Comparison of ENCODE assay signal across 8 cellular contexts in genomic region chr11:61445535-61445934, GRCh38. TPM values are rescaled to one million over a fixed set of nuclear protein-coding genes. Genes with fewer than 3 reads are reported as not detected.
DNase-seq lines count a peak whose midpoint lies in the region; ATAC-seq and TF ChIP-seq lines count a peak whose summit lies in the region.

No MANE protein-coding gene starts in this region.

- TF ChIP-seq CTCF in activated CD8-positive, alpha-beta T cell treated with anti-CD3 and anti-CD28 coated beads for 36 hours (IDR thresholded peaks at IDR 0.05), result no peak
- TF ChIP-seq CTCF in Panc1 (IDR thresholded peaks at IDR 0.05) (no peak), type B pancreatic cell (conservative IDR thresholded peaks at IDR 0.05) (no peak), upper lobe of left lung (IDR thresholded peaks at IDR 0.05) (no peak)

- H3K4me3 Mint-ChIP-seq in activated CD8-positive, alpha-beta T cell treated with anti-CD3 and anti-CD28 coated beads for 36 hours, result no peak overlapping the region
- no peak overlapping the region for H3K4me3 Mint-ChIP-seq in activated CD8-positive, alpha-beta T cell treated with anti-CD3 and anti-CD28 coated beads, Interleukin-2, amount 10 ng/mL, durations not matched to agents 7 days and 5 days
- H3K4me3 Mint-ChIP-seq in memory B cell (no peak overlapping the region), type B pancreatic cell (no peak overlapping the region)

- no peaks in the 10 kb centered on the region for H3K27me3 ChIP-seq in Panc1 (ENCODE audit: control insufficient read depth, insufficient read depth, low read length)
- no peaks in the 10 kb centered on the region for H3K27me3 ChIP-seq in upper lobe of left lung

- intact Hi-C loops in activated CD8-positive, alpha-beta T cell treated with anti-CD3 and anti-CD28 coated beads for 36 hours (cut with micrococcal nuclease), result no loop called here
- intact Hi-C loops in Panc1 (cut with micrococcal nuclease; ENCODE audit: unreplicated experiment), result loop anchor here (10.0 kb wide), 1 partner anchor 69 kb away; no protein-coding TSS in a partner anchor

- H3K27ac Mint-ChIP-seq in activated CD8-positive, alpha-beta T cell treated with anti-CD3 and anti-CD28 coated beads for 36 hours, result peak overlapping the region; percentile 54
- H3K27ac Mint-ChIP-seq in activated CD8-positive, alpha-beta T cell treated with anti-CD3 and anti-CD28 coated beads, Interleukin-2, amount 10 ng/mL, durations not matched to agents 7 days and 5 days, result no peak overlapping the region
- H3K27ac Mint-ChIP-seq in memory B cell (peak overlapping the region; percentile 35), type B pancreatic cell (peak overlapping the region; percentile 75)

- H3K4me1 ChIP-seq in Panc1 (ENCODE audit: control insufficient read depth, insufficient read depth, low read length) (peaks cover 3% of the 10 kb centered on the region; the same call in 1 of the 2 replicates), upper lobe of left lung (peaks cover 0 to 7% (median 5%) of the 10 kb centered on the region in 4 donors)

- H3K9me3 ChIP-seq in Panc1 (ENCODE audit: control insufficient read depth, insufficient read depth, low read depth, low read length) (no peaks in the 10 kb centered on the region), upper lobe of left lung (no peaks in the 10 kb centered on the region)

- no peak overlapping the region for H3K27ac ChIP-seq in Panc1 (ENCODE audit: low read length)
- H3K27ac ChIP-seq in upper lobe of left lung, result no peak overlapping the region

- WGBS in upper lobe of left lung, 2 donors, result 71 to 86% methylated on average over 4 of the region's 4 CpGs

- peaks cover 38% of the 10 kb centered on the region for H3K36me3 Mint-ChIP-seq in activated CD8-positive, alpha-beta T cell treated with anti-CD3 and anti-CD28 coated beads for 36 hours (ENCODE audit: low read depth)
- H3K36me3 Mint-ChIP-seq in activated CD8-positive, alpha-beta T cell treated with anti-CD3 and anti-CD28 coated beads, Interleukin-2, amount 10 ng/mL, durations not matched to agents 7 days and 5 days (ENCODE audit: low read depth), result peaks cover 60% of the 10 kb centered on the region
- H3K36me3 Mint-ChIP-seq in memory B cell (peaks cover 26% of the 10 kb centered on the region), type B pancreatic cell (peaks cover 28% of the 10 kb centered on the region)

- in situ Hi-C loops in Panc1 (cut with HindIII; ENCODE audit: low pct_unique_long_range_greater_than_20kb, low sequenced_read_pairs), result no loop called here

- DNase-seq in activated CD8-positive, alpha-beta T cell treated with anti-CD3 and anti-CD28 coated beads for 36 hours, result no peak
- DNase-seq in activated CD8-positive, alpha-beta T cell treated with anti-CD3 and anti-CD28 coated beads, Interleukin-2, amount 10 ng/mL, durations not matched to agents 7 days and 5 days, result no peak
- no peak for DNase-seq in Panc1 (ENCODE audit: low read depth, low spot score)
- DNase-seq in memory B cell (ENCODE audit: low spot score in 2 of 2), result no peak
- no peak for DNase-seq in type B pancreatic cell (ENCODE audit: extremely low spot score, unreplicated experiment)
- no peak for DNase-seq in NCI-H524 (lab: John Stamatoyannopoulos, UW)
- DNase-seq in upper lobe of left lung, result no peak
- DNase-seq in DMS114 treated with DMSO at 0.1 percent for 48 hours (lab: John Stamatoyannopoulos, UW; ENCODE audit: unreplicated experiment), result no peak

- peaks cover 30% of the 10 kb centered on the region for H3K4me1 Mint-ChIP-seq in activated CD8-positive, alpha-beta T cell treated with anti-CD3 and anti-CD28 coated beads for 36 hours (ENCODE audit: low read depth)
- H3K4me1 Mint-ChIP-seq in activated CD8-positive, alpha-beta T cell treated with anti-CD3 and anti-CD28 coated beads, Interleukin-2, amount 10 ng/mL, durations not matched to agents 7 days and 5 days (ENCODE audit: low read depth), result peaks cover 2% of the 10 kb centered on the region
- H3K4me1 Mint-ChIP-seq in memory B cell (peaks cover 10% of the 10 kb centered on the region), type B pancreatic cell (ENCODE audit: unreplicated experiment) (peaks cover 16% of the 10 kb centered on the region)

- no peak for ATAC-seq in activated CD8-positive, alpha-beta T cell treated with anti-CD3 and anti-CD28 coated beads for 36 hours
- no peak for ATAC-seq in activated CD8-positive, alpha-beta T cell treated with anti-CD3 and anti-CD28 coated beads, Interleukin-2, amount 10 ng/mL, durations not matched to agents 7 days and 5 days
- ATAC-seq in Panc1 (no peak), memory B cell (ENCODE audit: low read depth) (no peak), upper lobe of left lung (ENCODE audit: low FRiP score in 2 of 2) (no peak)

- CTCF ChIA-PET in activated CD8-positive, alpha-beta T cell treated with anti-CD3 and anti-CD28 coated beads for 36 hours (lab: Charles Lee), result interaction anchor here (0.6 to 11.0 kb wide), 33 partner anchors 9 to 253 kb away, joined by 3 to 158 read pairs (median 6); partner anchors contain the start of genes CPSF7, CYB561A3, DDB1 and LRRC10B
- CTCF ChIA-PET in activated CD8-positive, alpha-beta T cell treated with anti-CD3 and anti-CD28 coated beads, Interleukin-2, amount 10 ng/mL, durations not matched to agents 7 days and 5 days (lab: Charles Lee), result interaction anchor here (1.1 to 5.7 kb wide), 27 partner anchors 10 to 521 kb away, joined by 3 to 82 read pairs (median 5); partner anchors contain the start of genes CPSF7, FTH1, LRRC10B and SDHAF2
- CTCF ChIA-PET in Panc1 (lab: Charles Lee), result interaction anchor here (1.1 to 1.4 kb wide), 3 partner anchors 71 to 288 kb away, joined by 4 to 8 read pairs (median 5); no protein-coding TSS in a partner anchor

- no peaks in the 10 kb centered on the region for H3K9me3 Mint-ChIP-seq in activated CD8-positive, alpha-beta T cell treated with anti-CD3 and anti-CD28 coated beads for 36 hours
- no peaks in the 10 kb centered on the region for H3K9me3 Mint-ChIP-seq in activated CD8-positive, alpha-beta T cell treated with anti-CD3 and anti-CD28 coated beads, Interleukin-2, amount 10 ng/mL, durations not matched to agents 7 days and 5 days (ENCODE audit: insufficient read depth)
- H3K9me3 Mint-ChIP-seq in memory B cell, result no peaks in the 10 kb centered on the region
- H3K9me3 Mint-ChIP-seq in type B pancreatic cell, result no peaks in the 10 kb centered on the region

- no peaks in the 10 kb centered on the region for H3K27me3 Mint-ChIP-seq in activated CD8-positive, alpha-beta T cell treated with anti-CD3 and anti-CD28 coated beads for 36 hours
- H3K27me3 Mint-ChIP-seq in activated CD8-positive, alpha-beta T cell treated with anti-CD3 and anti-CD28 coated beads, Interleukin-2, amount 10 ng/mL, durations not matched to agents 7 days and 5 days (ENCODE audit: low read depth), result no peaks in the 10 kb centered on the region
- H3K27me3 Mint-ChIP-seq in memory B cell (no peaks in the 10 kb centered on the region), type B pancreatic cell (no peaks in the 10 kb centered on the region)

- POLR2A ChIA-PET in activated CD8-positive, alpha-beta T cell treated with anti-CD3 and anti-CD28 coated beads for 36 hours (lab: Charles Lee), result interaction anchor here (2.9 kb wide), 1 partner anchor 16 kb away, joined by 18 read pairs; the partner anchor contains the start of genes CPSF7 and SDHAF2
- POLR2A ChIA-PET in activated CD8-positive, alpha-beta T cell treated with anti-CD3 and anti-CD28 coated beads, Interleukin-2, amount 10 ng/mL, durations not matched to agents 7 days and 5 days (lab: Charles Lee), result interaction anchor here (1.3 to 2.4 kb wide), 3 partner anchors 10 to 16 kb away, joined by 3 to 13 read pairs (median 5); partner anchors contain the start of genes CPSF7 and SDHAF2
- POLR2A ChIA-PET in Panc1 (lab: Charles Lee), result interaction anchor here (0.5 to 0.6 kb wide), 2 partner anchors 12 to 20 kb away, joined by 3 to 4 read pairs; no protein-coding TSS in a partner anchor

- TSS peak; percentile 10 for BruUV-seq in Panc1 (replicated peaks; lab: Mats Ljungman, UMichigan)

- H3K4me3 ChIP-seq in Panc1 (ENCODE audit: low read depth in 2 of 2, low read length in 2 of 2), result no peak overlapping the region
- H3K4me3 ChIP-seq in upper lobe of left lung, result no peak overlapping the region

- no peak for TF ChIP-seq EP300 in upper lobe of left lung (IDR thresholded peaks at IDR 0.05)

- TF ChIP-seq POLR2A in upper lobe of left lung (IDR thresholded peaks at IDR 0.05), result no peak

- H3K36me3 ChIP-seq in Panc1 (ENCODE audit: control insufficient read depth, insufficient read depth, low read length) (peaks cover 21% of the 10 kb centered on the region; the same call in 1 of the 2 replicates), upper lobe of left lung (peaks cover 6 to 82% (median 48%) of the 10 kb centered on the region in 4 donors)

RNA-seq across cellular contexts. Expression of gene SDHAF2, which starts 15.6 kb away (rescaled TPM):
- 10 to 100 TPM; 33.6 to 35.3 TPM for total RNA-seq in activated CD8-positive, alpha-beta T cell treated with anti-CD3 and anti-CD28 coated beads for 36 hours
- 10 to 100 TPM; 51.6 to 54.3 TPM for total RNA-seq in activated CD8-positive, alpha-beta T cell treated with anti-CD3 and anti-CD28 coated beads, Interleukin-2, amount 10 ng/mL, durations not matched to agents 7 days and 5 days
- total RNA-seq in Panc1 (2021; ENCODE audit: unreplicated experiment) (43.2 TPM), type B pancreatic cell (ENCODE audit: low replicate concordance) (41.7 and 49.8 TPM in 2 replicates), upper lobe of left lung (10 to 100 TPM; 20.9 to 63.9 (median 34.6) TPM)
- polyA plus RNA-seq in Panc1 (2012; ENCODE audit: insufficient read length), result 55.0 TPM

RNA-seq across cellular contexts. Expression of gene CPSF7, which starts 15.8 kb away (rescaled TPM):
- total RNA-seq in activated CD8-positive, alpha-beta T cell treated with anti-CD3 and anti-CD28 coated beads for 36 hours, result 100 to 1,000 TPM in 1 of 2 experiments, 10 to 100 TPM in 1; 98.5 to 105 TPM
- 10 to 100 TPM; 94.8 to 98.4 TPM for total RNA-seq in activated CD8-positive, alpha-beta T cell treated with anti-CD3 and anti-CD28 coated beads, Interleukin-2, amount 10 ng/mL, durations not matched to agents 7 days and 5 days
- total RNA-seq in Panc1 (2021; ENCODE audit: unreplicated experiment) (96.1 TPM), type B pancreatic cell (ENCODE audit: low replicate concordance) (86.9 and 129 TPM in 2 replicates), upper lobe of left lung (10 to 100 TPM; 34.5 to 81.7 (median 57.1) TPM)
- 63.2 TPM for polyA plus RNA-seq in Panc1 (2012; ENCODE audit: insufficient read length)

RNA-seq across cellular contexts. Expression of gene TMEM216, which starts 53.1 kb away (rescaled TPM):
- total RNA-seq in activated CD8-positive, alpha-beta T cell treated with anti-CD3 and anti-CD28 coated beads for 36 hours, result 1 to 10 TPM; 8.6 to 9.3 TPM
- total RNA-seq in activated CD8-positive, alpha-beta T cell treated with anti-CD3 and anti-CD28 coated beads, Interleukin-2, amount 10 ng/mL, durations not matched to agents 7 days and 5 days, result 1 to 10 TPM; 6.3 to 6.4 TPM
- total RNA-seq in Panc1 (2021; ENCODE audit: unreplicated experiment) (11.7 TPM), type B pancreatic cell (ENCODE audit: low replicate concordance) (14.8 and 19.9 TPM in 2 replicates), upper lobe of left lung (10 to 100 TPM in 3 of 6 donors, 1 to 10 TPM in 2, under 1 TPM in 1; 0.78 to 16.1 (median 10.1) TPM)
- 10.6 TPM for polyA plus RNA-seq in Panc1 (2012; ENCODE audit: insufficient read length)
